23 cellular contexts compared by ENCODE assay signal in the genomic region with DNA sequence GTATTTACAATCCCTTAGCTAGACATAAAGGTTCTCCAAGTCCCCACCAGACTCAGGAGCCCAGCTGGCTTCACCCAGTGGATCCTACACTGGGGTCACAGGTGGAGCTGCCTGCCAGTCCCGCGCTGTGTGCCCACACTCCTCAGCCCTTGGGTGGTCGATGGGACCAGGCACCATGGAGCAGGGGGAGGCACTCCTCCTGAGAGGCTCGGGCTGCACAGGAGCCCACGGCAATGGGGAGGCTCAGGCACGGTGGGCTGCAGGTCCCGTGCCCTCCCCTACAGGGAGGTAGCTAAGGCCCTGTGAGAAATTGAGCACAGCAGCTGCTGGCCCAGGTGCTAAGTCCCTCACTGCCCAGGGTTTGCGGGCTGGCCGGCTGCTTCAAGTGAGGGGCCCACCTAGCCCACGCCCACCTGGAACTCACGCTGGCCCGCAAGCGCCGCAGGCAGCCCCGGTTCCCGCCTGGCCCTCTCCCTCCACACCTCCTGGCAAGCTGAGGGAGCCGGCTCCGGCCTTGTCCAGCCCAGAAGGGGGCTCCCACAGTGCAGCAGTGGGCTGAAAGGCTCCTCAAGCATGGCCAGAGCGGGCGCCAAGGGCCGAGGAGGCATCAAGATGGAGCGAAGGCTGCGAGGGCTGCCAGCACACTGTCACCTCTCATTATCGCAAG.
A peak's percentile ranks its signal among the peaks of the same experiment; 100 is the strongest.
DNase-seq lines count a peak whose midpoint lies in the region; ATAC-seq, FAIRE-seq and TF ChIP-seq lines count a peak whose summit lies in the region.
"Had no signal": no experiment of that assay in that cellular context is flagged by ENCODE, and none has a peak within 500 bp of the region (broad histone marks: within the 10 kb centered on the region; RNA-seq: fewer than 3 reads in every experiment).

No MANE protein-coding gene starts in this region.

- no peak for FAIRE-seq in kidney (lab: Jason Lieb, UNC)
- FAIRE-seq: A549, D721Med, GM12878, GM19239 had no signal

- POLR2A ChIA-PET in PC-3 (lab: Charles Lee; ENCODE audit: unreplicated experiment): no interaction called here

- no peak overlapping the region for H3K4ac ChIP-seq in trophoblast cell (ENCODE audit: low read depth, low read length)

- H3K18ac ChIP-seq in trophoblast cell (ENCODE audit: low read length): no peak overlapping the region

- H3K36me3 ChIP-seq in kidney (ENCODE audit: control insufficient read depth in 1 of 2, insufficient read depth in 2 of 2, low read length in 2 of 2) (no peaks in the 10 kb centered on the region), trophoblast cell (ENCODE audit: control insufficient read depth in 1 of 2, insufficient read depth in 2 of 2, low read length in 2 of 2) (peaks cover 8 to 10% of the 10 kb centered on the region in 2 experiments), PC-3 (ENCODE audit: low read depth, low read length) (no peaks in the 10 kb centered on the region)
- H3K36me3 ChIP-seq: BE2C; BLaER1 treated with 17β-estradiol and CSF1 and Interleukin-3, amounts not matched to agents 10 nM and 100 nM had no signal

- no peak overlapping the region for H3K4me3 ChIP-seq in kidney (ENCODE audit: low read length in 2 of 2)
- H3K4me3 ChIP-seq in trophoblast cell (ENCODE audit: low read depth, low read length): no peak overlapping the region
- H3K4me3 ChIP-seq in PC-3 (ENCODE audit: low read length): no peak overlapping the region
- H3K4me3 ChIP-seq: A549; BLaER1 treated with 17β-estradiol and CSF1 and Interleukin-3, amounts not matched to agents 10 nM and 100 nM; GM12878; GM23338 had no signal

- no peak overlapping the region for H3K23ac ChIP-seq in trophoblast cell (ENCODE audit: low read length)

- H2BK12ac ChIP-seq in trophoblast cell (ENCODE audit: low read length): peak overlapping the region; percentile 11

- H3K27ac ChIP-seq in kidney (ENCODE audit: low read depth in 2 of 2, low read length in 2 of 2) (no peak overlapping the region), trophoblast cell (ENCODE audit: low read depth, low read length) (no peak overlapping the region), PC-3 (ENCODE audit: low read length) (no peak overlapping the region)
- H3K27ac ChIP-seq: A549; BLaER1 treated with 17β-estradiol and CSF1 and Interleukin-3, amounts not matched to agents 10 nM and 100 nM had no signal

- peak; percentile 57 for DNase-seq in Right ventricle myocardium inferior (ENCODE audit: missing footprints)
- DNase-seq in left cardiac atrium: no peak
- peak; percentile 69 for DNase-seq in kidney
- DNase-seq in trophoblast cell: no peak
- no peak for DNase-seq in PC-3
- DNase-seq: 8988T; AML-193; BE2C; CD4-positive, alpha-beta T cell; DMS 273 treated with DMSO at 0.1 percent for 48 hours; DMS79; EL; GDM1; H9 had no signal

- no TSS peak for BruUV-seq in PC-3 (replicated peaks; lab: Mats Ljungman, UMichigan)

- no peak overlapping the region for H2BK5ac ChIP-seq in trophoblast cell (ENCODE audit: low read depth, low read length, poor library complexity)

- H3K27me3 ChIP-seq in trophoblast cell (ENCODE audit: insufficient read depth, low read length): no peaks in the 10 kb centered on the region
- H3K27me3 ChIP-seq in PC-3 (ENCODE audit: low read length): no peaks in the 10 kb centered on the region
- H3K27me3 ChIP-seq: BE2C; BLaER1 treated with 17β-estradiol and CSF1 and Interleukin-3, amounts not matched to agents 10 nM and 100 nM had no signal

- H2AFZ ChIP-seq in trophoblast cell (ENCODE audit: insufficient read depth, low read length, poor library complexity): no peak overlapping the region
- no peak overlapping the region for H2AFZ ChIP-seq in PC-3 (ENCODE audit: low read length)
- H2AFZ ChIP-seq: GM23338 had no signal

- TF ChIP-seq CTCF in kidney (IDR thresholded peaks at IDR 0.05; ENCODE audit: borderline replicate concordance, extremely low read depth, insufficient read depth) (no peak), PC-3 (conservative IDR thresholded peaks at IDR 0.05; ENCODE audit: low read depth, low read length) (no peak)

- H3K9ac ChIP-seq in kidney (ENCODE audit: low read length in 2 of 2) (no peak overlapping the region), trophoblast cell (ENCODE audit: low read length) (no peak overlapping the region), PC-3 (ENCODE audit: low read length) (no peak overlapping the region)
- H3K9ac ChIP-seq: BLaER1 treated with 17β-estradiol and CSF1 and Interleukin-3, amounts not matched to agents 10 nM and 100 nM had no signal

- H4K91ac ChIP-seq in trophoblast cell (ENCODE audit: low read depth, low read length): peak overlapping the region; percentile 29

- H4K8ac ChIP-seq in trophoblast cell (ENCODE audit: low read depth, low read length): no peak overlapping the region

- intact Hi-C loops in Right ventricle myocardium inferior (cut with DNase I): no loop called here
- intact Hi-C loops in left cardiac atrium (cut with DNase I): no loop called here
- intact Hi-C loops in kidney (cut with DNase I): no loop called here
- intact Hi-C loops in PC-3 (cut with micrococcal nuclease): no loop called here

- H3K79me2 ChIP-seq in trophoblast cell (ENCODE audit: control insufficient read depth, insufficient read depth, low read length, poor library complexity): no peaks in the 10 kb centered on the region
- no peaks in the 10 kb centered on the region for H3K79me2 ChIP-seq in PC-3 (ENCODE audit: low read length)

- no CpG with 5 or more reads among the region's 24 CpGs for WGBS in trophoblast cell (ENCODE audit: extremely low coverage, insufficient coverage, insufficient read length)

- H3K9me3 ChIP-seq in kidney (ENCODE audit: control insufficient read depth in 1 of 2, low read length in 2 of 2): peaks cover 0 to 3% of the 10 kb centered on the region in 2 donors
- peaks cover 2% of the 10 kb centered on the region for H3K9me3 ChIP-seq in trophoblast cell (ENCODE audit: insufficient read depth, low read depth, low read length)
- no peaks in the 10 kb centered on the region for H3K9me3 ChIP-seq in PC-3 (ENCODE audit: low read length)
- H3K9me3 ChIP-seq: A549, BE2C had no signal

- H3K4me1 ChIP-seq in kidney (ENCODE audit: control insufficient read depth in 1 of 2, insufficient read depth in 1 of 2, low read depth in 1 of 2, low read length in 2 of 2) (no peaks in the 10 kb centered on the region), trophoblast cell (ENCODE audit: control insufficient read depth in 1 of 2, insufficient read depth in 2 of 2, low read length in 2 of 2) (no peaks in the 10 kb centered on the region), PC-3 (ENCODE audit: insufficient read depth, low read length) (no peaks in the 10 kb centered on the region)
- H3K4me1 ChIP-seq: A549; BE2C; BLaER1 treated with 17β-estradiol and CSF1 and Interleukin-3, amounts not matched to agents 10 nM and 100 nM had no signal

- no peaks in the 10 kb centered on the region for H3K9me2 ChIP-seq in PC-3 (replicated peaks; ENCODE audit: low read length)

- CTCF ChIA-PET in PC-3 (lab: Charles Lee): no interaction called here

- peak overlapping the region; percentile 3 for H2AK5ac ChIP-seq in trophoblast cell (ENCODE audit: low read length)

- H4K20me1 ChIP-seq in PC-3 (ENCODE audit: low read length): no peaks in the 10 kb centered on the region
- H4K20me1 ChIP-seq: BLaER1 treated with 17β-estradiol and CSF1 and Interleukin-3, amounts not matched to agents 10 nM and 100 nM had no signal

- no peak overlapping the region for H4K12ac ChIP-seq in trophoblast cell (ENCODE audit: low read depth, low read length)

- H2BK120ac ChIP-seq in trophoblast cell (ENCODE audit: insufficient read depth, low read length, poor library complexity): no peak overlapping the region

- H3K4me2 ChIP-seq in trophoblast cell (ENCODE audit: low read length) (no peak overlapping the region), PC-3 (ENCODE audit: low read length) (no peak overlapping the region)
- H3K4me2 ChIP-seq: A549; BLaER1 treated with 17β-estradiol and CSF1 and Interleukin-3, amounts not matched to agents 10 nM and 100 nM; GM23338 had no signal

- ATAC-seq in Right ventricle myocardium inferior (no peak), left cardiac atrium (no peak), HG02852 (IDR thresholded peaks at IDR 0.05; ENCODE audit: unreplicated experiment) (no peak), PC-3 (no peak), GM19467 (IDR thresholded peaks at IDR 0.05; ENCODE audit: unreplicated experiment) (no peak)
- ATAC-seq: A549, GM12878, GM23338, HCT116 had no signal

- H3K14ac ChIP-seq in trophoblast cell (ENCODE audit: low read length): peak overlapping the region; percentile 55

- H3F3A ChIP-seq in PC-3 (ENCODE audit: low read length, unreplicated experiment): no peaks in the 10 kb centered on the region

- H3K79me1 ChIP-seq in trophoblast cell (ENCODE audit: low read length): peaks cover 4% of the 10 kb centered on the region

Comparison
In these comparisons a context has a peak if more than half of its experiments do, and no peak if none do; other contexts are left out.
1. DNase-seq: peak in Right ventricle myocardium inferior (single experiment) and kidney (single experiment); none in left cardiac atrium (single experiment), trophoblast cell (0 of 2) and PC-3 (single experiment).